8 cellular contexts compared by ENCODE assay signal in the genomic region with DNA sequence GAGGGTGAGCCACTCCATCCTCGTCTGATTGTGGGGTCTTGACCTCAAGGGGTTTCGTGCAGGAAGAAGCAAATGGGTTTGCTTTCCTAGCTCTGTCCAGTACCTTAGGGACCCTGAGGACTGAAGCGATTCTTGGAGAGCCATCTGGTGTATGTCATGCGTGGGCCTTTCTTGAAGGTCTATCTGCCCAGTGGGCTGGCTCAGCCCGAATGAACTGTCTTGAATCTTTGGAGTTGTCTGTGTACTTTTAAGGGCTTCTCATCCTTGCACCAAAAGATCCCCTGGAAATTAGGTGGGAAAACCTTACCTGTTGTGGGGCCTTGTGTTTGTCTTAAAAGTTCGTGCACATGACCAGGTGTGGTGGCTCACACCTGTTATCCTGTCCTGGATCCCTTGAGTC.
DNase-seq lines count a peak whose midpoint lies in the region; ATAC-seq, FAIRE-seq and TF ChIP-seq lines count a peak whose summit lies in the region.
"Not testable (repeated sequence)": the region's sequence is repeated elsewhere in the genome, so short reads cannot be mapped to it uniquely, and the experiment has no call there.

No MANE protein-coding gene starts in this region.

- WGBS in spleen, 5 donors = 57 to 100% (median 92%) methylated on average over 1 to 4 of the region's 6 CpGs

- H3K27ac ChIP-seq in kidney (ENCODE audit: low read depth in 2 of 2, low read length in 2 of 2); spleen: not testable (repeated sequence)

- H3K4me1 ChIP-seq in kidney (ENCODE audit: control insufficient read depth in 1 of 2, insufficient read depth in 1 of 2, low read depth in 1 of 2, low read length in 2 of 2); spleen: not testable (repeated sequence)

- H3K4me3 Mint-ChIP-seq in glutamatergic neuron (ENCODE audit: unreplicated experiment) = not testable (repeated sequence)

- H3K36me3 ChIP-seq in kidney (ENCODE audit: control insufficient read depth in 1 of 2, insufficient read depth in 2 of 2, low read length in 2 of 2); spleen: not testable (repeated sequence)

- not testable (repeated sequence) for H3K4me3 ChIP-seq in kidney (ENCODE audit: low read length in 2 of 2); spleen

- not testable (repeated sequence) for ATAC-seq in Right ventricle myocardium inferior

- DNase-seq in Daoy (ENCODE audit: low read depth) = peak; percentile 0
- DNase-seq in cerebellar cortex (ENCODE audit: low spot score) = peak; percentile 0
- peak; percentile 13 for DNase-seq in glutamatergic neuron
- peak; percentile 57 for DNase-seq in Right ventricle myocardium inferior (ENCODE audit: missing footprints)
- DNase-seq in kidney = peak; percentile 9
- DNase-seq in left kidney (ENCODE audit: low read depth, low spot score) = peak; percentile 0
- peak; percentile 0 for DNase-seq in retina
- DNase-seq in spleen = peak; percentile 24

- H3K27ac Mint-ChIP-seq in glutamatergic neuron (ENCODE audit: unreplicated experiment) = not testable (repeated sequence)

- not testable (repeated sequence) for H3K36me3 Mint-ChIP-seq in glutamatergic neuron (ENCODE audit: unreplicated experiment)

- TF ChIP-seq CTCF in glutamatergic neuron (IDR thresholded peaks at IDR 0.05; ENCODE audit: partially characterized antibody, unreplicated experiment); kidney (IDR thresholded peaks at IDR 0.05; ENCODE audit: borderline replicate concordance, extremely low read depth, insufficient read depth); spleen (IDR thresholded peaks at IDR 0.05 in 8 of 11, conservative IDR thresholded peaks at IDR 0.05 in 3 of 11): not testable (repeated sequence)

- not testable (repeated sequence) for H3K9me3 Mint-ChIP-seq in glutamatergic neuron (ENCODE audit: unreplicated experiment)

- TF ChIP-seq POLR2A in spleen (IDR thresholded peaks at IDR 0.05) = not testable (repeated sequence)

- intact Hi-C loops in Right ventricle myocardium inferior (cut with DNase I); kidney (cut with DNase I); spleen (cut with DNase I; ENCODE audit: low total_unique reads): not testable (repeated sequence)

- H3K27me3 Mint-ChIP-seq in glutamatergic neuron (ENCODE audit: unreplicated experiment) = not testable (repeated sequence)

- H3K27me3 ChIP-seq in spleen (replicated peaks in 1 of 7) = not testable (repeated sequence)

- H3K9me3 ChIP-seq in kidney (ENCODE audit: control insufficient read depth in 1 of 2, low read length in 2 of 2); spleen: not testable (repeated sequence)

- not testable (repeated sequence) for H3K4me1 Mint-ChIP-seq in glutamatergic neuron (ENCODE audit: low read depth, unreplicated experiment)

- not testable (repeated sequence) for H3K9ac ChIP-seq in kidney (ENCODE audit: low read length in 2 of 2)

- FAIRE-seq in kidney (lab: Jason Lieb, UNC) = not testable (repeated sequence)

Comparison
In these comparisons a context has a peak if more than half of its experiments do, and no peak if none do; other contexts are left out.
1. DNase-seq: peak in every context shown above with its lines; median percentile 57 in Right ventricle myocardium inferior; 24 in spleen; 13 in glutamatergic neuron; 9 in kidney; 0 in Daoy; 0 in cerebellar cortex; 0 in left kidney; 0 in retina.